37 cellular contexts compared by ENCODE assay signal in genomic region chr1:167011560-167012191, GRCh38. TPM values are rescaled to one million over a fixed set of nuclear protein-coding genes. Genes with fewer than 3 reads are reported as not detected.
"Had no signal": no experiment of that assay in that cellular context is flagged by ENCODE, and none has a peak within 500 bp of the region (broad histone marks: within the 10 kb centered on the region; RNA-seq: fewer than 3 reads in every experiment).

No MANE protein-coding gene starts in this region.

- H3K36me3 ChIP-seq: MG63, Peyer's patch, SJSA1 had no signal

- H3K27ac Mint-ChIP-seq: activated CD4-positive, alpha-beta memory T cell treated with anti-CD3 and anti-CD28 coated beads, Interleukin-2, amount 10 ng/mL, durations not matched to agents 7 days and 5 days; activated CD8-positive, alpha-beta memory T cell treated with anti-CD3 and anti-CD28 coated beads, Interleukin-2, amount 10 ng/mL, durations not matched to agents 7 days and 5 days; activated naive CD4-positive, alpha-beta T cell treated with anti-CD3 and anti-CD28 coated beads, Interleukin-2, amount 10 ng/mL, durations not matched to agents 7 days and 5 days; activated naive CD8-positive, alpha-beta T cell; activated naive CD8-positive, alpha-beta T cell treated with anti-CD3 and anti-CD28 coated beads, Interleukin-2, amount 50 U/mL, for 24 hours; brain; T-helper 1 cell treated with Interleukin-12 subunit alpha and Interleukin-12 subunit beta and Interleukin-4 antibody, amounts not matched to agents 30 μg/mL and 1 μg/mL, for 36 hours; T-helper 2 cell treated with Interferon-gamma antibody and Interleukin-4, amounts not matched to agents 5 μg/mL and 100 μg/mL, for 36 hours had no signal

- H3K36me3 Mint-ChIP-seq: activated CD8-positive, alpha-beta memory T cell treated with anti-CD3 and anti-CD28 coated beads, Interleukin-2, amount 10 ng/mL, durations not matched to agents 7 days and 5 days; activated naive CD4-positive, alpha-beta T cell treated with anti-CD3 and anti-CD28 coated beads, Interleukin-2, amount 10 ng/mL, durations not matched to agents 7 days and 5 days; activated naive CD8-positive, alpha-beta T cell; brain had no signal

- H3K9me3 ChIP-seq: MG63, Peyer's patch, SJSA1, SK-N-SH had no signal

- ATAC-seq: activated CD8-positive, alpha-beta memory T cell treated with anti-CD3 and anti-CD28 coated beads, Interleukin-2, amount 10 ng/mL, durations not matched to agents 7 days and 5 days; activated naive CD8-positive, alpha-beta T cell treated with anti-CD3 and anti-CD28 coated beads, Interleukin-2, amount 50 U/mL, for 24 hours; PC-3 had no signal

- H3K27me3 ChIP-seq: MG63, Peyer's patch had no signal

- H3K4me1 ChIP-seq: Peyer's patch, SJSA1 had no signal

- H3K9me3 Mint-ChIP-seq: activated CD4-positive, alpha-beta memory T cell treated with anti-CD3 and anti-CD28 coated beads, Interleukin-2, amount 10 ng/mL, durations not matched to agents 7 days and 5 days; activated naive CD4-positive, alpha-beta T cell treated with anti-CD3 and anti-CD28 coated beads, Interleukin-2, amount 10 ng/mL, durations not matched to agents 7 days and 5 days; activated naive CD8-positive, alpha-beta T cell treated with anti-CD3 and anti-CD28 coated beads, Interleukin-2, amount 50 U/mL, for 24 hours; brain; T-helper 1 cell treated with Interleukin-12 subunit alpha and Interleukin-12 subunit beta and Interleukin-4 antibody, amounts not matched to agents 30 μg/mL and 1 μg/mL, for 36 hours; T-helper 2 cell treated with Interferon-gamma antibody and Interleukin-4, amounts not matched to agents 5 μg/mL and 100 μg/mL, for 36 hours had no signal

- H3K4me3 Mint-ChIP-seq: activated CD4-positive, alpha-beta memory T cell treated with anti-CD3 and anti-CD28 coated beads, Interleukin-2, amount 10 ng/mL, durations not matched to agents 7 days and 5 days; activated CD8-positive, alpha-beta memory T cell treated with anti-CD3 and anti-CD28 coated beads, Interleukin-2, amount 10 ng/mL, durations not matched to agents 7 days and 5 days; activated naive CD4-positive, alpha-beta T cell treated with anti-CD3 and anti-CD28 coated beads, Interleukin-2, amount 10 ng/mL, durations not matched to agents 7 days and 5 days; activated naive CD8-positive, alpha-beta T cell; activated naive CD8-positive, alpha-beta T cell treated with anti-CD3 and anti-CD28 coated beads, Interleukin-2, amount 50 U/mL, for 24 hours; brain; T-helper 1 cell treated with Interleukin-12 subunit alpha and Interleukin-12 subunit beta and Interleukin-4 antibody, amounts not matched to agents 30 μg/mL and 1 μg/mL, for 36 hours; T-helper 2 cell treated with Interferon-gamma antibody and Interleukin-4, amounts not matched to agents 5 μg/mL and 100 μg/mL, for 36 hours had no signal

- FAIRE-seq: bronchial epithelial cell had no signal

- H3K4me2 ChIP-seq: SK-N-SH had no signal

- H3K4me3 ChIP-seq: MG63, Peyer's patch, SJSA1 had no signal

- H3K9ac ChIP-seq: SK-N-SH had no signal

- DNase-seq: activated CD4-positive, alpha-beta memory T cell treated with anti-CD3 and anti-CD28 coated beads, Interleukin-2, amount 10 ng/mL, durations not matched to agents 7 days and 5 days; activated CD4-positive, alpha-beta T cell treated with anti-CD3 and anti-CD28 coated beads for 1 hour; activated CD4-positive, alpha-beta T cell treated with anti-CD3 and anti-CD28 coated beads for 48 hours; activated CD4-positive, CD25-positive, alpha-beta regulatory T cell; activated CD8-positive, alpha-beta memory T cell treated with anti-CD3 and anti-CD28 coated beads for 24 hours; activated CD8-positive, alpha-beta memory T cell treated with anti-CD3 and anti-CD28 coated beads, Interleukin-2, amount 10 ng/mL, durations not matched to agents 7 days and 5 days; activated CD8-positive, alpha-beta memory T cell treated with anti-CD3 and anti-CD28 coated beads, Interleukin-2, amount 50 U/mL, for 48 hours; activated effector memory CD4-positive, alpha-beta T cell treated with Interleukin-2 at 50 U/mL for 16 hours; activated naive CD4-positive, alpha-beta T cell treated with anti-CD3 and anti-CD28 coated beads, Interleukin-2, amount 10 ng/mL, durations not matched to agents 7 days and 5 days; activated naive CD8-positive, alpha-beta T cell treated with anti-CD3 and anti-CD28 coated beads, Interleukin-2, amount 50 U/mL, for 24 hours; activated T-cell treated with anti-CD3 and anti-CD28 coated beads, Interleukin-2, amount 50 U/mL, for 48 hours; anterior cingulate cortex; caudate nucleus; cerebellar nuclear complex; Kasumi-1; KG1; MG63; NCI-H1105; NCI-H1417 treated with DMSO at 0.1 percent for 48 hours; NCI-H1930; NCI-H2171; NCI-H510A; NCI-H526; NCI-H748 treated with DMSO at 0.1 percent for 48 hours; NK-92 treated with Interleukin-12 subunit alpha and Interleukin-12 subunit beta, amount 100 ng/mL, for 24 hours; PC-3; Peyer's patch; RPMI8226; SHP77 treated with DMSO at 0.1 percent for 48 hours; SK-N-SH had no signal

- H3K27ac ChIP-seq: Peyer's patch, SJSA1, VCaP had no signal

RNA-seq across cellular contexts. Expression of gene MAEL, which starts 22.6 kb away (rescaled TPM):
- total RNA-seq: bronchial epithelial cell, PC-3, Peyer's patch had no signal
- polyA plus RNA-seq: SK-N-SH had no signal

RNA-seq across cellular contexts. Expression of gene ILDR2, which starts 36.3 kb away (rescaled TPM):
- total RNA-seq: bronchial epithelial cell, PC-3 had no signal
